In genomic region chr18:77004555-77005380, GRCh38 we compare ENCODE assay signal across 12 cellular contexts.
DNase-seq lines count a peak whose midpoint lies in the region; ATAC-seq and TF ChIP-seq lines count a peak whose summit lies in the region.
"Had no signal": no experiment of that assay in that cellular context is flagged by ENCODE, and none has a peak within 500 bp of the region (broad histone marks: within the 10 kb centered on the region; RNA-seq: fewer than 3 reads in every experiment).

No MANE protein-coding gene starts in this region.

- H2BK20ac ChIP-seq in H9 (ENCODE audit: low read depth, low read length, poor library complexity, severe bottlenecking), result no peak overlapping the region

- intact Hi-C loops in activated CD8-positive, alpha-beta T cell treated with anti-CD3 and anti-CD28 coated beads for 36 hours (cut with micrococcal nuclease), result loop anchor here (5.0 kb wide), 1 partner anchor 48 kb away; no protein-coding TSS in a partner anchor

- no peak overlapping the region for H4K8ac ChIP-seq in H9 (replicated peaks; ENCODE audit: insufficient read length, low read depth, low read length)

- no peak overlapping the region for H3K27ac Mint-ChIP-seq in H9
- H3K27ac Mint-ChIP-seq in activated CD8-positive, alpha-beta T cell treated with anti-CD3 and anti-CD28 coated beads for 36 hours, result peak overlapping the region; percentile 38
- H3K27ac Mint-ChIP-seq in memory B cell, result no peak overlapping the region

- H3K4me1 ChIP-seq in BLaER1 (peaks cover 60% of the 10 kb centered on the region), H9 (ENCODE audit: insufficient read depth, low read length) (peaks cover 5% of the 10 kb centered on the region; the same call in 1 of the 2 replicates)

- peak; percentile 61 for ATAC-seq in activated CD8-positive, alpha-beta T cell treated with anti-CD3 and anti-CD28 coated beads for 36 hours
- ATAC-seq in memory B cell (ENCODE audit: low read depth), result peak; percentile 37
- no peak for ATAC-seq in GM18519 (IDR thresholded peaks at IDR 0.05; ENCODE audit: low FRiP score, unreplicated experiment)
- no peak for ATAC-seq in HG03108 (IDR thresholded peaks at IDR 0.05; ENCODE audit: unreplicated experiment)
- no peak for ATAC-seq in GM21576 (IDR thresholded peaks at IDR 0.05; ENCODE audit: unreplicated experiment)
- no peak for ATAC-seq in HG02884 (IDR thresholded peaks at IDR 0.05; ENCODE audit: unreplicated experiment)
- ATAC-seq: psoas muscle had no signal

- H4K20me1 ChIP-seq in BLaER1 (peaks cover 20% of the 10 kb centered on the region), H9 (ENCODE audit: control insufficient read depth, insufficient read depth, insufficient read length) (no peaks in the 10 kb centered on the region)

- H2BK5ac ChIP-seq in H9 (ENCODE audit: insufficient read length, low read length), result no peak overlapping the region

- H3K23ac ChIP-seq in H9 (ENCODE audit: insufficient read length, low read depth, low read length), result no peak overlapping the region

- H3K27me3 Mint-ChIP-seq in H9 (ENCODE audit: low read depth), result no peaks in the 10 kb centered on the region; the same call in none of the 2 replicates
- H3K27me3 Mint-ChIP-seq in activated CD8-positive, alpha-beta T cell treated with anti-CD3 and anti-CD28 coated beads for 36 hours, result no peaks in the 10 kb centered on the region
- no peaks in the 10 kb centered on the region for H3K27me3 Mint-ChIP-seq in memory B cell

- no peak overlapping the region for H2AK5ac ChIP-seq in H9 (ENCODE audit: insufficient read length, low read length)

- H2BK12ac ChIP-seq in H9 (ENCODE audit: insufficient read length, low read depth, low read length), result no peak overlapping the region

- no peak overlapping the region for H3K4me3 Mint-ChIP-seq in H9
- H3K4me3 Mint-ChIP-seq in activated CD8-positive, alpha-beta T cell treated with anti-CD3 and anti-CD28 coated beads for 36 hours, result peak overlapping the region; percentile 52
- H3K4me3 Mint-ChIP-seq in memory B cell, result peak overlapping the region; percentile 66

- H3K79me1 ChIP-seq in H9 (ENCODE audit: insufficient read depth, low read depth, low read length, poor library complexity, severe bottlenecking), result no peaks in the 10 kb centered on the region

- no peak overlapping the region for H3K4me3 ChIP-seq in BLaER1
- H3K4me3 ChIP-seq: psoas muscle had no signal

- POLR2A ChIA-PET in activated CD8-positive, alpha-beta T cell treated with anti-CD3 and anti-CD28 coated beads for 36 hours (lab: Charles Lee), result interaction anchor here (1.1 kb wide), 1 partner anchor 14 kb away, joined by 3 read pairs; no protein-coding TSS in a partner anchor

- H3K9ac ChIP-seq in BLaER1, result peak overlapping the region; percentile 30; the same call in 1 of the 2 replicates
- H3K9ac ChIP-seq in H9 (ENCODE audit: extremely low read depth, insufficient read length, low read length), result no peak overlapping the region

- no peak overlapping the region for H2AFZ ChIP-seq in H9 (ENCODE audit: low read length)

- H3K9me3 Mint-ChIP-seq in H9 (no peaks in the 10 kb centered on the region), memory B cell (no peaks in the 10 kb centered on the region)
- no peaks in the 10 kb centered on the region for H3K9me3 Mint-ChIP-seq in activated CD8-positive, alpha-beta T cell treated with anti-CD3 and anti-CD28 coated beads for 36 hours

- no peak overlapping the region for H3K14ac ChIP-seq in H9 (ENCODE audit: insufficient read depth, low read length)

- H3K18ac ChIP-seq in H9 (ENCODE audit: insufficient read length, low read depth, low read length), result no peak overlapping the region

- no peaks in the 10 kb centered on the region for H3K79me2 ChIP-seq in H9 (ENCODE audit: insufficient read depth, low read length)

- H3K36me3 Mint-ChIP-seq in H9 (ENCODE audit: insufficient read depth in 1 of 3, low read depth in 3 of 3), result no peaks in the 10 kb centered on the region
- H3K36me3 Mint-ChIP-seq in activated CD8-positive, alpha-beta T cell treated with anti-CD3 and anti-CD28 coated beads for 36 hours (ENCODE audit: low read depth), result no peaks in the 10 kb centered on the region
- peaks cover 3% of the 10 kb centered on the region for H3K36me3 Mint-ChIP-seq in memory B cell

- H3K9me3 ChIP-seq in BLaER1 (no peaks in the 10 kb centered on the region), H9 (ENCODE audit: control insufficient read depth, low read depth, low read length) (no peaks in the 10 kb centered on the region)
- H3K9me3 ChIP-seq: psoas muscle had no signal

- no CpG with 5 or more reads among the region's 26 CpGs for WGBS in H9 (ENCODE audit: extremely low coverage, insufficient read length, low lambda C conversion rate)

- H3T11ph ChIP-seq in H9 (ENCODE audit: low read length), result no peak overlapping the region

- H2BK15ac ChIP-seq in H9 (ENCODE audit: low read depth, low read length), result no peak overlapping the region

- no peak overlapping the region for H3K56ac ChIP-seq in H9 (ENCODE audit: insufficient read length, low read depth, low read length)

- peaks cover 31% of the 10 kb centered on the region for H3K36me3 ChIP-seq in BLaER1

- H3K4me2 ChIP-seq in BLaER1 (peak overlapping the region; percentile 85), H9 (ENCODE audit: insufficient read depth, insufficient read length, low read length) (no peak overlapping the region)

- DNase-seq in H9 (peak; percentile 26), memory B cell (ENCODE audit: low spot score in 2 of 2) (no peak)
- peak; percentile 18 for DNase-seq in activated CD8-positive, alpha-beta T cell treated with anti-CD3 and anti-CD28 coated beads for 36 hours
- DNase-seq: activated gamma-delta T cell treated with Interleukin-2 at 50 U/mL for 16 hours, Calu3, NCI-H345 had no signal

- H2BK120ac ChIP-seq in H9 (ENCODE audit: low read depth, low read length, poor library complexity, severe bottlenecking), result no peak overlapping the region

- no peak overlapping the region for H3K4ac ChIP-seq in H9 (ENCODE audit: low read depth, low read length)

- H3K4me1 Mint-ChIP-seq in H9 (peaks cover 18 to 21% of the 10 kb centered on the region in 2 experiments), memory B cell (peaks cover 20% of the 10 kb centered on the region)
- peaks cover 22% of the 10 kb centered on the region for H3K4me1 Mint-ChIP-seq in activated CD8-positive, alpha-beta T cell treated with anti-CD3 and anti-CD28 coated beads for 36 hours (ENCODE audit: low read depth)

- no peaks in the 10 kb centered on the region for H3K23me2 ChIP-seq in H9 (ENCODE audit: insufficient read length, low read depth, low read length, poor library complexity, severe bottlenecking)

- TF ChIP-seq CTCF in H9 (conservative IDR thresholded peaks at IDR 0.05), result no peak
- no peak for TF ChIP-seq CTCF in activated CD8-positive, alpha-beta T cell treated with anti-CD3 and anti-CD28 coated beads for 36 hours (IDR thresholded peaks at IDR 0.05)

- no peak overlapping the region for H4K5ac ChIP-seq in H9 (ENCODE audit: insufficient read length, low read depth, low read length)

- no peak overlapping the region for H4K91ac ChIP-seq in H9 (ENCODE audit: insufficient read length, low read depth, low read length)

- peak overlapping the region; percentile 48; the same call in 1 of the 2 replicates for H3K27ac ChIP-seq in BLaER1
- no peak overlapping the region for H3K27ac ChIP-seq in H9 (ENCODE audit: insufficient read length, low read depth, low read length)

- CTCF ChIA-PET in activated CD8-positive, alpha-beta T cell treated with anti-CD3 and anti-CD28 coated beads for 36 hours (lab: Charles Lee), result interaction anchor here (0.6 to 2.6 kb wide), 8 partner anchors 8 to 353 kb away, joined by 3 to 21 read pairs (median 4); no protein-coding TSS in a partner anchor

- peaks cover 4% of the 10 kb centered on the region; the same call in 1 of the 2 replicates for H3K27me3 ChIP-seq in BLaER1
- H3K27me3 ChIP-seq in H9 (ENCODE audit: insufficient read depth, low read length), result no peaks in the 10 kb centered on the region

Comparison
In these comparisons a context has a peak if more than half of its experiments do, and no peak if none do; other contexts are left out.
1. DNase-seq: peak in H9 (single experiment) and activated CD8-positive, alpha-beta T cell treated with anti-CD3 and anti-CD28 coated beads for 36 hours (single experiment); none in memory B cell (0 of 2).
2. H3K4me3 Mint-ChIP-seq: peak in activated CD8-positive, alpha-beta T cell treated with anti-CD3 and anti-CD28 coated beads for 36 hours (single experiment) and memory B cell (single experiment); none in H9 (0 of 2).
3. ATAC-seq: peak in activated CD8-positive, alpha-beta T cell treated with anti-CD3 and anti-CD28 coated beads for 36 hours (single experiment) and memory B cell (single experiment); none in GM18519 (single experiment), HG03108 (single experiment), GM21576 (single experiment) and HG02884 (single experiment).